ENCODE assay signal across 9 cellular contexts in the genomic region with DNA sequence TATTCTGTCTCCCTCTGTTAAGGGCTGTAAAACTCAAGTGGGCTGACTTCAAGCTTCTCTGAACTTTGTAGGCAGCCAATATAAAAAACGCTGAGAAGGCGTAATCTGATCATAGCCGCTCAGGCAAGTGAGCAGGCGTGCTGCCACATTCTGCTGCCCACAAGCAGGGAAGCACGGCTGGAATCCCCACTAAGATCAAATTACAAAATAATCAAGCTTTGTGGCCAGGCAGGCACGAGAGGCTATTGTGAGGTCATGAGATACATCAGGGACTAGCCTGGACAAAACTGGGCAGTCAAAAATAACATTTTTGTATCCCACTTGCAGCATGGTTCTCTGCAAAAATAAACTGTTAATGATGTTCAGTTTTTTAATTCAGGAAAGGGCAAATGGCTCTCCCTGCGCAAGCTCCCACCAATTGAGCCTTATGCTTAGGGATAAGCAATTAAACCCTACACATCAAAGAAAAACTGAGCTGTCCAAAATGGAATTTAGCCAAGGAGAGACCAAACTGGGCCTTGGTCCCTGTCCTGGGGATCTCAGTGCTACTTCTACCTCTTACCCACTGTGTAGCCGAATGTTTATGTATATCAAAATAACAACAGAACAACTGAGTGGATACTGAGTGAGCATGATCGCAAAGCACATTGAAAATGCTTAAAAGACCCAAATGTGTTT.
DNase-seq lines count a peak whose midpoint lies in the region; ATAC-seq, FAIRE-seq and TF ChIP-seq lines count a peak whose summit lies in the region.
"Had no signal": no experiment of that assay in that cellular context is flagged by ENCODE, and none has a peak within 500 bp of the region (broad histone marks: within the 10 kb centered on the region; RNA-seq: fewer than 3 reads in every experiment).

No MANE protein-coding gene starts in this region.

- intact Hi-C loops in K562 (cut with micrococcal nuclease) (no loop called here), sigmoid colon (cut with DNase I) (no loop called here)

- H3K4me2 ChIP-seq in K562 (ENCODE audit: insufficient read depth, low read length) = no peak overlapping the region

- WGBS in K562 (ENCODE audit: insufficient coverage, low coverage, missing lambda C conversion rate) = 2% methylated on average over 9 of the region's 9 CpGs
- WGBS in sigmoid colon, 2 donors = 79 to 88% methylated on average over 9 of the region's 9 CpGs

- no peaks in the 10 kb centered on the region for H3K9me3 ChIP-seq in K562 (replicated peaks; ENCODE audit: control insufficient read depth, insufficient read depth, low read depth, low read length)
- no peaks in the 10 kb centered on the region for H3K9me3 ChIP-seq in sigmoid colon

- peak; percentile 21 for DNase-seq in D341Med (ENCODE audit: low spot score)
- DNase-seq in NCI-H1930 (lab: John Stamatoyannopoulos, UW) = peak; percentile 2 to 16
- no peak for DNase-seq in K562 (ENCODE audit: extremely low read depth in 1 of 4, low spot score in 3 of 4)
- DNase-seq in kidney tubule cell (ENCODE audit: low spot score) = peak; percentile 85
- no peak for DNase-seq in activated CD8-positive, alpha-beta memory T cell treated with anti-CD3 and anti-CD28 coated beads, Interleukin-2, amount 50 U/mL, for 48 hours
- DNase-seq in NK-92 treated with Interleukin-12 subunit alpha and Interleukin-12 subunit beta, amount 100 ng/mL, for 24 hours (lab: John Stamatoyannopoulos, UW) = no peak
- DNase-seq in sigmoid colon = no peak
- no peak for DNase-seq in central memory CD4-positive, alpha-beta T cell
- DNase-seq: activated naive CD8-positive, alpha-beta T cell treated with anti-CD3 and anti-CD28 coated beads, Interleukin-2, amount 10 ng/mL, durations not matched to agents 7 days and 5 days had no signal

- CTCF ChIA-PET in K562 (lab: Yijun Ruan, JAX; ENCODE audit: low intra/inter-chr PET ratio) = no interaction called here

- POLR2A ChIA-PET in K562 (lab: Yijun Ruan, JAX) = interaction anchor here (0.6 kb wide), 1 partner anchor 26 kb away, joined by 3 read pairs; no protein-coding TSS in a partner anchor

- FAIRE-seq in K562 (lab: Jason Lieb, UNC) = no peak

- no peaks in the 10 kb centered on the region for H3K79me2 ChIP-seq in K562 (ENCODE audit: control insufficient read depth, insufficient read depth, low read length)

- H4K20me1 ChIP-seq in K562 (replicated peaks; ENCODE audit: control insufficient read depth, insufficient read depth, low read length) = no peaks in the 10 kb centered on the region

- H3K9ac ChIP-seq in K562 (ENCODE audit: insufficient read depth in 1 of 2, low read depth in 2 of 2, low read length in 2 of 2) = no peak overlapping the region

- no peak for TF ChIP-seq POLR2A in K562 (conservative IDR thresholded peaks at IDR 0.05)
- TF ChIP-seq POLR2A in sigmoid colon (IDR thresholded peaks at IDR 0.05) = no peak

- no peak for TF ChIP-seq EP300 in K562 (IDR thresholded peaks at IDR 0.05; ENCODE audit: low read length)
- TF ChIP-seq EP300 in sigmoid colon (IDR thresholded peaks at IDR 0.05) = no peak

- H3K4me1 ChIP-seq in K562 (replicated peaks in 1 of 2; ENCODE audit: control insufficient read depth in 2 of 2, insufficient read depth in 2 of 2, low read length in 2 of 2) (no peaks in the 10 kb centered on the region), sigmoid colon (peaks cover 0 to 21% (median 10%) of the 10 kb centered on the region in 4 donors)

- in situ Hi-C loops in K562 (cut with MboI) = no loop called here

- H3K27me3 ChIP-seq in K562 (ENCODE audit: control insufficient read depth in 2 of 2, insufficient read depth in 2 of 2, low read length in 2 of 2) (no peaks in the 10 kb centered on the region), sigmoid colon (no peaks in the 10 kb centered on the region)

- H3K9me1 ChIP-seq in K562 (ENCODE audit: control insufficient read depth, insufficient read depth, low read length) = no peaks in the 10 kb centered on the region

- H3K4me3 ChIP-seq in K562 = no peak overlapping the region
- no peak overlapping the region for H3K4me3 ChIP-seq in sigmoid colon

- H2AFZ ChIP-seq in K562 (ENCODE audit: low read depth, low read length) = no peak overlapping the region

- TF ChIP-seq RAD21 in K562 (CRISPR knock-in tag; conservative IDR thresholded peaks at IDR 0.05 in 1 of 2, IDR thresholded peaks at IDR 0.05 in 1 of 2) = no peak

- H3K27ac ChIP-seq in K562 (ENCODE audit: extremely low read depth, low read depth, low read length) (no peak overlapping the region), sigmoid colon (no peak overlapping the region)

- no peak for ATAC-seq in K562

- H3K36me3 ChIP-seq in K562 (ENCODE audit: control insufficient read depth, insufficient read depth, low read length) (no peaks in the 10 kb centered on the region), sigmoid colon (no peaks in the 10 kb centered on the region)

- no peak for TF ChIP-seq CTCF in K562 (IDR thresholded peaks at IDR 0.05 in 2 of 3, conservative IDR thresholded peaks at IDR 0.05 in 1 of 3; ENCODE audit: insufficient read depth in 2 of 3, low read depth in 1 of 3, low read length in 3 of 3)
- no peak for TF ChIP-seq CTCF in sigmoid colon (IDR thresholded peaks at IDR 0.05)

- BruUV-seq in K562 (replicated peaks; lab: Mats Ljungman, UMichigan) = no TSS peak

TF ChIP-seq in K562, 482 proteins besides CTCF, POLR2A, EP300 and RAD21:
- TF ChIP-seq TEAD1 (CRISPR knock-in tag; IDR thresholded peaks at IDR 0.05) (no peak), SMAD1 (IDR thresholded peaks at IDR 0.05; ENCODE audit: low read depth, low read length, partially characterized antibody) (no peak), MEF2D (tag; conservative IDR thresholded peaks at IDR 0.05; ENCODE audit: low read depth) (no peak)
- TF ChIP-seq, protein P1, sequence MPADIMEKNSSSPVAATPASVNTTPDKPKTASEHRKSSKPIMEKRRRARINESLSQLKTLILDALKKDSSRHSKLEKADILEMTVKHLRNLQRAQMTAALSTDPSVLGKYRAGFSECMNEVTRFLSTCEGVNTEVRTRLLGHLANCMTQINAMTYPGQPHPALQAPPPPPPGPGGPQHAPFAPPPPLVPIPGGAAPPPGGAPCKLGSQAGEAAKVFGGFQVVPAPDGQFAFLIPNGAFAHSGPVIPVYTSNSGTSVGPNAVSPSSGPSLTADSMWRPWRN (IDR thresholded peaks at IDR 0.05; ENCODE audit: low read depth) = peak; percentile 55; the same call in 1 of the 2 replicates

Comparison
In these comparisons a context has a peak if more than half of its experiments do, and no peak if none do; other contexts are left out.
1. DNase-seq: peak in D341Med (single experiment), NCI-H1930 (2 of 2) and kidney tubule cell (single experiment); none in K562 (0 of 4), activated CD8-positive, alpha-beta memory T cell treated with anti-CD3 and anti-CD28 coated beads, Interleukin-2, amount 50 U/mL, for 48 hours (single experiment), NK-92 treated with Interleukin-12 subunit alpha and Interleukin-12 subunit beta, amount 100 ng/mL, for 24 hours (single experiment), sigmoid colon (single experiment) and central memory CD4-positive, alpha-beta T cell (single experiment).